ENCODE assay signal across 14 cellular contexts in the genomic region with DNA sequence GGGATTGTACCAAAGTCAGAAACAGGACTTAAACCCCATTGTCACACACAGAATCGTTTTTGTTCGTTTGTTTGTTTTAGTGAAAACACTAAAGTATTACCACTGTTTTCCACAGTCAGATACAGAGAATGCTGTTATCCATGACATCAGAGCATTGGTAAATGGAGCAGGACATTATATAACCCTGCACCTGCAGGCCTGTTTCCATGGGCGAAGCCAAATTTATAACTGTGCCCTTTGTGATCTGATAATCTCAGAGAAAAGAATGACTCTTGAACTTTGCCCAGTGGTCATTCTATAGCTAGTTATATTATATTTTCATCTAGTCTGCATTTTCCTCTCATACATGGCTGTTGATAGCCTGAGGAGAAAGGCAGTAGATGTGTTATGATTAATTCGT.
DNase-seq lines count a peak whose midpoint lies in the region; ATAC-seq and TF ChIP-seq lines count a peak whose summit lies in the region.
"Had no signal": no experiment of that assay in that cellular context is flagged by ENCODE, and none has a peak within 500 bp of the region (broad histone marks: within the 10 kb centered on the region; RNA-seq: fewer than 3 reads in every experiment).

No MANE protein-coding gene starts in this region.

- no peak overlapping the region for H3K4me3 ChIP-seq in dorsolateral prefrontal cortex
- H3K4me3 ChIP-seq in mucosa of descending colon, result no peak overlapping the region
- no peak overlapping the region for H3K4me3 ChIP-seq in suprapubic skin
- H3K4me3 ChIP-seq in prostate gland, result no peak overlapping the region
- H3K4me3 ChIP-seq: BLaER1 treated with 17β-estradiol and CSF1 and Interleukin-3, amounts not matched to agents 10 nM and 100 nM had no signal

- H3K27me3 ChIP-seq in dorsolateral prefrontal cortex (peaks cover 0 to 3% (median 0%) of the 10 kb centered on the region in 45 donors), suprapubic skin (peaks cover 7% of the 10 kb centered on the region), prostate gland (replicated peaks; ENCODE audit: insufficient read depth) (no peaks in the 10 kb centered on the region)
- H3K27me3 ChIP-seq: BLaER1 treated with 17β-estradiol and CSF1 and Interleukin-3, amounts not matched to agents 10 nM and 100 nM had no signal

- ATAC-seq in mucosa of descending colon, result peak; percentile 85
- no peak for ATAC-seq in GM21526 (IDR thresholded peaks at IDR 0.05; ENCODE audit: low FRiP score, unreplicated experiment)

- TF ChIP-seq CTCF in dorsolateral prefrontal cortex (IDR thresholded peaks at IDR 0.05 in 54 of 56, conservative IDR thresholded peaks at IDR 0.05 in 2 of 56; ENCODE audit: low read depth in 1 of 56, partially characterized antibody in 56 of 56), result no peak
- TF ChIP-seq CTCF in mucosa of descending colon (IDR thresholded peaks at IDR 0.05), result no peak
- no peak for TF ChIP-seq CTCF in suprapubic skin (IDR thresholded peaks at IDR 0.05)
- no peak for TF ChIP-seq CTCF in prostate gland (IDR thresholded peaks at IDR 0.05)

- 91% methylated on average over 4 of the region's 4 CpGs for WGBS in suprapubic skin
- 83% methylated on average over 4 of the region's 4 CpGs for WGBS in prostate gland

- intact Hi-C loops in dorsolateral prefrontal cortex (cut with DNase I), result loop anchor here in 1 of 2 donors (10.0 kb wide), 1 partner anchor 185 kb away; no protein-coding TSS in a partner anchor
- intact Hi-C loops in mucosa of descending colon (cut with DNase I, micrococcal nuclease), result no loop called here
- intact Hi-C loops in prostate gland (cut with DNase I), result no loop called here

- H3K36me3 ChIP-seq in mucosa of descending colon (ENCODE audit: low read depth), result no peaks in the 10 kb centered on the region
- no peaks in the 10 kb centered on the region for H3K36me3 ChIP-seq in suprapubic skin
- no peaks in the 10 kb centered on the region for H3K36me3 ChIP-seq in prostate gland
- H3K36me3 ChIP-seq: BLaER1 treated with 17β-estradiol and CSF1 and Interleukin-3, amounts not matched to agents 10 nM and 100 nM had no signal

- no peak for TF ChIP-seq POLR2A in suprapubic skin (IDR thresholded peaks at IDR 0.05)
- TF ChIP-seq POLR2A in prostate gland (IDR thresholded peaks at IDR 0.05), result no peak

- H3K4me1 ChIP-seq in mucosa of descending colon (ENCODE audit: low read depth) (no peaks in the 10 kb centered on the region), suprapubic skin (no peaks in the 10 kb centered on the region), prostate gland (replicated peaks) (no peaks in the 10 kb centered on the region)

- no peaks in the 10 kb centered on the region for H3K9me3 ChIP-seq in mucosa of descending colon
- no peaks in the 10 kb centered on the region for H3K9me3 ChIP-seq in suprapubic skin
- H3K9me3 ChIP-seq in prostate gland, result no peaks in the 10 kb centered on the region
- H3K9me3 ChIP-seq: BLaER1 treated with 17β-estradiol and CSF1 and Interleukin-3, amounts not matched to agents 10 nM and 100 nM had no signal

- DNase-seq in DMS53 (lab: John Stamatoyannopoulos, UW) (peak; percentile 50), DMS53 treated with DMSO at 0.1 percent for 48 hours (lab: John Stamatoyannopoulos, UW; ENCODE audit: unreplicated experiment) (no peak), dorsolateral prefrontal cortex (no peak), mucosa of descending colon (peak in 1 of 3 donors; percentile 4), suprapubic skin (ENCODE audit: low spot score in 2 of 2) (no peak), prostate gland (ENCODE audit: low spot score) (no peak)
- DNase-seq: ACHN; CD4-positive, alpha-beta T cell; DMS79 treated with DMSO at 0.1 percent for 48 hours; EL; HCEC 1CT; HFFc6 had no signal

- H3K27ac ChIP-seq in dorsolateral prefrontal cortex, result peak overlapping the region in 47 of 59 donors; percentile 3 to 80 (median 43)
- H3K27ac ChIP-seq in suprapubic skin, result no peak overlapping the region
- H3K27ac ChIP-seq in prostate gland, result no peak overlapping the region
- H3K27ac ChIP-seq: BLaER1 treated with 17β-estradiol and CSF1 and Interleukin-3, amounts not matched to agents 10 nM and 100 nM had no signal

- TF ChIP-seq EP300 in suprapubic skin (IDR thresholded peaks at IDR 0.05), result no peak

Comparison
In these comparisons a context has a peak if more than half of its experiments do, and no peak if none do; other contexts are left out.
1. H3K27ac ChIP-seq: peak in dorsolateral prefrontal cortex (47 of 59); none in suprapubic skin (single experiment) and prostate gland (0 of 2).